In the genomic region with DNA sequence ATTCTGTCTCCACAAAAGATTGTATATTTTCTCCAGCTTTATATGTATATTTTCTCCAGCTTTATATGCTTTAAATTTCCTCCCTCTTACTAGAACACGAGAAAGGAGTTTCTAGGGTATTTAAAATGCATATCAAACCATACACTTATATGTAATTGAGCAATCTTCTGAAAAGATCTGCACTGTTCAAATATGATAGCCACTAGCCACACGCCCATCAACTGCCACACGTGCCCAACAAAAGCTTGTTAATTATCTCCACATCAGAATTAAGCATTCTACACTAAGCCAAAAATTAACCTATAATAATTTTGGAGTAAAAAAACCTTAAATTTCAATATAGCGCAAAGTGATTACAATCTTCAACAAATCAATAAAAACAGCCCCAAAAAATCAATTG, we compare ENCODE assay signal across 18 cellular contexts.
"Had no signal": no experiment of that assay in that cellular context is flagged by ENCODE, and none has a peak within 500 bp of the region (broad histone marks: within the 10 kb centered on the region; RNA-seq: fewer than 3 reads in every experiment).

No MANE protein-coding gene starts in this region.

- DNase-seq: cortex of kidney; effector memory CD8-positive, alpha-beta T cell; hypothalamus; immature natural killer cell; mucosa of descending colon; naive B cell; nucleus accumbens; ovary; posterior cingulate gyrus; psoas muscle; right cardiac atrium; sigmoid colon; stimulated activated CD4-positive, alpha-beta T cell treated with anti-CD3 and anti-CD28 coated beads, Interleukin-2, amount 100 ng/mL, for 24 hours; stimulated activated CD4-positive, alpha-beta T cell treated with anti-CD3 and anti-CD28 coated beads, Interleukin-4, amount 100 ng/mL, for 4 hours; stimulated activated naive B cell treated with anti-CD40 and anti-IgM and Interleukin-4, amounts not matched to agents 10 μg/mL and 1 μg/mL and 100 μg/mL, for 72 hours; upper lobe of left lung had no signal

- ATAC-seq: effector memory CD8-positive, alpha-beta T cell; left lobe of liver; natural killer cell treated with Interleukin-12 subunit alpha and Interleukin-12 subunit beta and Interleukin-15 and Interleukin-18, amount 100 ng/mL, for 72 hours; psoas muscle; right cardiac atrium; stimulated activated naive B cell treated with anti-CD40 and anti-IgM and Interleukin-4, amounts not matched to agents 10 μg/mL and 1 μg/mL and 100 μg/mL, for 72 hours had no signal
